20 cellular contexts compared by ENCODE assay signal in genomic region chr1:110393286-110393685, GRCh38. TPM values are rescaled to one million over a fixed set of nuclear protein-coding genes. Genes with fewer than 3 reads are reported as not detected.
DNase-seq lines count a peak whose midpoint lies in the region; ATAC-seq lines count a peak whose summit lies in the region.
"Had no signal": no experiment of that assay in that cellular context is flagged by ENCODE, and none has a peak within 500 bp of the region (broad histone marks: within the 10 kb centered on the region; RNA-seq: fewer than 3 reads in every experiment).

No MANE protein-coding gene starts in this region.

- peak overlapping the region; percentile 40 for H2AFZ ChIP-seq in ACC112 (ENCODE audit: low read length, unreplicated experiment)
- H2AFZ ChIP-seq in mesenchymal stem cell (ENCODE audit: low read depth, low read length): no peak overlapping the region
- H2AFZ ChIP-seq: GM23338 had no signal

- H2BK15ac ChIP-seq in mesenchymal stem cell (ENCODE audit: low read depth, poor library complexity, severe bottlenecking): no peak overlapping the region

- peaks cover 48% of the 10 kb centered on the region for H3K4me1 ChIP-seq in ACC112 (ENCODE audit: control insufficient read depth, insufficient read depth, low read length, unreplicated experiment)
- H3K4me1 ChIP-seq in adipocyte (ENCODE audit: control insufficient read depth, insufficient read depth, low read length): peaks cover 48% of the 10 kb centered on the region
- H3K4me1 ChIP-seq in mesenchymal stem cell (ENCODE audit: control insufficient read depth, insufficient read depth, low read depth, low read length): peaks cover 6% of the 10 kb centered on the region
- H3K4me1 ChIP-seq: psoas muscle, uterus had no signal

- H3K23ac ChIP-seq in mesenchymal stem cell (ENCODE audit: low read length in 2 of 2): no peak overlapping the region

- H3K36me3 ChIP-seq in ACC112 (ENCODE audit: insufficient read depth, low read length) (peaks cover 2% of the 10 kb centered on the region; the same call in 1 of the 2 replicates), adipocyte (ENCODE audit: control insufficient read depth, insufficient read depth, low read length, severe bottlenecking) (peaks cover 2% of the 10 kb centered on the region), mesenchymal stem cell (ENCODE audit: control insufficient read depth in 1 of 2, insufficient read depth in 2 of 2, low read depth in 1 of 2, low read length in 2 of 2) (peaks cover 10 to 18% of the 10 kb centered on the region in 2 experiments)
- H3K36me3 ChIP-seq: uterus had no signal

- H3K14ac ChIP-seq in mesenchymal stem cell (ENCODE audit: low read length in 2 of 2): no peak overlapping the region

- 46% methylated on average over 2 of the region's 2 CpGs for WGBS in mesenchymal stem cell

- H4K8ac ChIP-seq in mesenchymal stem cell (ENCODE audit: low read length): no peak overlapping the region

- no peak overlapping the region for H2BK120ac ChIP-seq in mesenchymal stem cell (ENCODE audit: low read depth, low read length)

- peaks cover 16% of the 10 kb centered on the region for H3K79me2 ChIP-seq in ACC112 (ENCODE audit: control insufficient read depth, insufficient read depth, low read length, unreplicated experiment)

- H3K18ac ChIP-seq in mesenchymal stem cell (ENCODE audit: low read depth in 1 of 2, low read length in 2 of 2): peak overlapping the region in 1 of 2 experiments; percentile 19

- no peaks in the 10 kb centered on the region for H3K9me3 ChIP-seq in adipocyte (ENCODE audit: control insufficient read depth, low read length)
- no peaks in the 10 kb centered on the region for H3K9me3 ChIP-seq in mesenchymal stem cell (ENCODE audit: control insufficient read depth, low read length)
- H3K9me3 ChIP-seq: gastroesophageal sphincter, psoas muscle, uterus had no signal

- H3K79me1 ChIP-seq in mesenchymal stem cell (replicated peaks; ENCODE audit: low read length, poor library complexity, severe bottlenecking): peaks cover 3% of the 10 kb centered on the region

- no peak overlapping the region for H4K91ac ChIP-seq in mesenchymal stem cell (ENCODE audit: low read length)

- no peak overlapping the region for H3K4me2 ChIP-seq in mesenchymal stem cell (ENCODE audit: low read length, poor library complexity, severe bottlenecking)
- H3K4me2 ChIP-seq: GM23338 had no signal

- H3K27ac ChIP-seq in ACC112 (ENCODE audit: low read depth, low read length) (peak overlapping the region; percentile 91), mesenchymal stem cell (ENCODE audit: low read length, poor library complexity, severe bottlenecking) (peak overlapping the region; percentile 95)
- H3K27ac ChIP-seq: gastroesophageal sphincter, psoas muscle, uterus had no signal

- H2BK12ac ChIP-seq in mesenchymal stem cell (ENCODE audit: low read length in 2 of 2): no peak overlapping the region

- H2AK5ac ChIP-seq in mesenchymal stem cell (ENCODE audit: low read length, severe bottlenecking): no peak overlapping the region

- no peak for ATAC-seq in GM21390 (IDR thresholded peaks at IDR 0.05; ENCODE audit: unreplicated experiment)
- ATAC-seq: activated T-helper 17 cell treated with anti-CD3 and anti-CD28 coated beads, Interleukin-2, amount 50 U/mL, for 72 hours; gastroesophageal sphincter; GM23338; psoas muscle; Right ventricle myocardium inferior had no signal

- no peak overlapping the region for H3K4ac ChIP-seq in mesenchymal stem cell (ENCODE audit: low read depth in 1 of 2, low read length in 2 of 2)

- H3K27me3 ChIP-seq in ACC112 (ENCODE audit: insufficient read depth, low read length): no peaks in the 10 kb centered on the region
- H3K27me3 ChIP-seq in adipocyte (replicated peaks; ENCODE audit: control insufficient read depth, insufficient read depth, low read length): no peaks in the 10 kb centered on the region
- H3K27me3 ChIP-seq in mesenchymal stem cell (ENCODE audit: control insufficient read depth in 1 of 2, insufficient read depth in 1 of 2, low read length in 2 of 2): no peaks in the 10 kb centered on the region
- H3K27me3 ChIP-seq: gastroesophageal sphincter, uterus had no signal

- H3K4me3 ChIP-seq in ACC112 (ENCODE audit: low read depth, low read length) (peak overlapping the region; percentile 41), adipocyte (ENCODE audit: low read length) (peak overlapping the region; percentile 1), mesenchymal stem cell (ENCODE audit: insufficient read depth in 1 of 2, low read depth in 1 of 2, low read length in 2 of 2) (no peak overlapping the region)
- H3K4me3 ChIP-seq: gastroesophageal sphincter, GM23338, psoas muscle, uterus had no signal

- no peak overlapping the region for H3K9ac ChIP-seq in adipocyte (ENCODE audit: low read length)
- peak overlapping the region; percentile 10 for H3K9ac ChIP-seq in mesenchymal stem cell (ENCODE audit: low read length)

- no peak overlapping the region for H2BK5ac ChIP-seq in mesenchymal stem cell (ENCODE audit: low read depth, low read length, poor library complexity, severe bottlenecking)

- DNase-seq in adipocyte (ENCODE audit: low read depth) (no peak), mesenchymal stem cell (no peak), NCI-H2227 (lab: John Stamatoyannopoulos, UW; ENCODE audit: unreplicated experiment) (no peak), HUDEP-2 (lab: John Stamatoyannopoulos, UW; ENCODE audit: unreplicated experiment in 76 of 76) (no peak)
- DNase-seq: activated CD4-positive, alpha-beta T cell treated with anti-CD3 and anti-CD28 coated beads for 48 hours; activated naive CD8-positive, alpha-beta T cell treated with anti-CD3 and anti-CD28 coated beads, Interleukin-2, amount 10 ng/mL, durations not matched to agents 7 days and 5 days; C1 segment of cervical spinal cord; midbrain; NCI-H2107; NCI-H524; nephron progenitor cell; psoas muscle; T-helper 1 cell; uterus had no signal

RNA-seq across cellular contexts. Expression of gene SLC16A4, which starts 2.5 kb away (rescaled TPM):
- polyA plus RNA-seq in mesenchymal stem cell (2013, experiment 1 of 2): 11.9 TPM
- 12.4 TPM for polyA plus RNA-seq in mesenchymal stem cell (2013, experiment 2 of 2)

RNA-seq across cellular contexts. Expression of gene LAMTOR5, which starts 14.2 kb away (rescaled TPM):
- 272 TPM for polyA plus RNA-seq in mesenchymal stem cell (2013, experiment 1 of 2)
- polyA plus RNA-seq in mesenchymal stem cell (2013, experiment 2 of 2): 279 TPM

RNA-seq across cellular contexts. Expression of gene RBM15, which starts 54.1 kb away (rescaled TPM):
- 5.2 TPM for polyA plus RNA-seq in mesenchymal stem cell (2013, experiment 1 of 2)
- polyA plus RNA-seq in mesenchymal stem cell (2013, experiment 2 of 2): 4.8 TPM

RNA-seq across cellular contexts. Expression of gene PROK1, which starts 57.7 kb away (rescaled TPM):
- 0.17 TPM for polyA plus RNA-seq in mesenchymal stem cell (2013, experiment 1 of 2)
- 0.11 TPM for polyA plus RNA-seq in mesenchymal stem cell (2013, experiment 2 of 2)
- polyA plus RNA-seq: GM23338 had no signal

Comparison
In these comparisons a context has a peak if more than half of its experiments do, and no peak if none do; other contexts are left out.
1. H3K4me3 ChIP-seq: peak in ACC112 (single experiment) and adipocyte (single experiment); none in mesenchymal stem cell (0 of 2).